In genomic region chr5:87780831-87781760, GRCh38 we compare ENCODE assay signal across 7 cellular contexts.
DNase-seq lines count a peak whose midpoint lies in the region; ATAC-seq and TF ChIP-seq lines count a peak whose summit lies in the region.

No MANE protein-coding gene starts in this region.

- H3K9me3 ChIP-seq in right cardiac atrium (ENCODE audit: control insufficient read depth, low read length): no peaks in the 10 kb centered on the region

- H3K4me3 ChIP-seq in right cardiac atrium (ENCODE audit: low read length) (no peak overlapping the region), retinal pigment epithelial cell (ENCODE audit: low read length) (no peak overlapping the region)

- intact Hi-C loops in right cardiac atrium (cut with DNase I): loop anchor here (2.0 to 5.0 kb wide), 4 partner anchors 896 to 911 kb away; no protein-coding TSS in a partner anchor

- no peaks in the 10 kb centered on the region for H3K27me3 ChIP-seq in right cardiac atrium (ENCODE audit: control insufficient read depth, insufficient read depth)

- H3K27ac ChIP-seq in angular gyrus (ENCODE audit: low read depth, low read length) (peak overlapping the region; percentile 73), right cardiac atrium (ENCODE audit: low read length) (no peak overlapping the region)

- DNase-seq in NCI-H1694 treated with DMSO at 0.1 percent for 48 hours (lab: John Stamatoyannopoulos, UW): peak; percentile 68
- DNase-seq in T-helper 1 cell: peak; percentile 34 to 74 (median 67)
- DNase-seq in right cardiac atrium: peak; percentile 75 to 79 (median 78)
- peak; percentile 39 for DNase-seq in retinal pigment epithelial cell (ENCODE audit: low read depth)

- no peaks in the 10 kb centered on the region for H3K4me1 ChIP-seq in right cardiac atrium (ENCODE audit: control insufficient read depth, insufficient read depth, low read length)

- TF ChIP-seq CTCF in retinal pigment epithelial cell (conservative IDR thresholded peaks at IDR 0.05; ENCODE audit: low read depth, low read length): peak; percentile 85

- ATAC-seq in GM18508 (IDR thresholded peaks at IDR 0.05; ENCODE audit: insufficient read depth, unreplicated experiment): peak; percentile 98
- ATAC-seq in HG02973 (IDR thresholded peaks at IDR 0.05; ENCODE audit: unreplicated experiment): peak; percentile 100
- peak; percentile 92 to 94 for ATAC-seq in right cardiac atrium

- WGBS in right cardiac atrium: 11% methylated on average over 13 of the region's 13 CpGs
